In the genomic region with DNA sequence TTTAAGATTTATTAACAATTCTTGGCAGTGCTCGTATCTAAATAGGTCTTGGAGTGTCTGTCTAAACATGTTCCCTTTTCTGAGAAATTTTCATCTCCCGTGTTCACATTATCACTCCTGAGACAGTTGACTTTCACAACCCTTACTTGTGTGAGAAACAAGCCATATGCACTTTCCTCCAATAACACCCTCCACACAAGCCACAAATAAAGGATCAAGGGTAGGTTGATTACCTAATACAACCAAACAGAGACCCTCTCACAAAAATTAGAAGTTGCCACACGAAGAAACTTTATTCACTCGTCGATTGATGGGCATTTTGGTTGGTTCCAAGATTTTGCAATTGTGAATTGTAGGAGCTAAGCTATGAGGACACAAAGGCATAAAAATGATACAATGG, we compare ENCODE assay signal across 33 cellular contexts.
"Had no signal": no experiment of that assay in that cellular context is flagged by ENCODE, and none has a peak within 500 bp of the region (broad histone marks: within the 10 kb centered on the region; RNA-seq: fewer than 3 reads in every experiment).

No MANE protein-coding gene starts in this region.

- H3K27me3 ChIP-seq: MG63 had no signal

- H3K36me3 ChIP-seq: MG63 had no signal

- H3K4me3 ChIP-seq: MG63 had no signal

- H3K9me3 ChIP-seq: MG63 had no signal

- DNase-seq: Karpas-422, Kasumi-1, MG63, MM.1S, MV-4-11, NCI-H1048, NCI-H1092, NCI-H1092 treated with DMSO at 0.1 percent for 48 hours, NCI-H1105, NCI-H1105 treated with DMSO at 0.1 percent for 48 hours, NCI-H1417 treated with DMSO at 0.1 percent for 48 hours, NCI-H1436, NCI-H1436 treated with DMSO at 0.1 percent for 48 hours, NCI-H146, NCI-H1694, NCI-H1694 treated with DMSO at 0.1 percent for 48 hours, NCI-H187, NCI-H187 treated with DMSO at 0.1 percent for 48 hours, NCI-H1930, NCI-H2029, NCI-H2029 treated with DMSO at 0.1 percent for 48 hours, NCI-H2081, NCI-H2081 treated with DMSO at 0.1 percent for 48 hours, NCI-H2107, NCI-H2171, NCI-H2171 treated with DMSO at 0.1 percent for 48 hours, NCI-H2227 treated with DMSO at 0.1 percent for 48 hours, NCI-H226, NCI-H345, NCI-H446, NCI-H446 treated with DMSO at 0.1 percent for 48 hours, NCI-H510A, NCI-H510A treated with DMSO at 0.1 percent for 48 hours had no signal
